In the genomic region with DNA sequence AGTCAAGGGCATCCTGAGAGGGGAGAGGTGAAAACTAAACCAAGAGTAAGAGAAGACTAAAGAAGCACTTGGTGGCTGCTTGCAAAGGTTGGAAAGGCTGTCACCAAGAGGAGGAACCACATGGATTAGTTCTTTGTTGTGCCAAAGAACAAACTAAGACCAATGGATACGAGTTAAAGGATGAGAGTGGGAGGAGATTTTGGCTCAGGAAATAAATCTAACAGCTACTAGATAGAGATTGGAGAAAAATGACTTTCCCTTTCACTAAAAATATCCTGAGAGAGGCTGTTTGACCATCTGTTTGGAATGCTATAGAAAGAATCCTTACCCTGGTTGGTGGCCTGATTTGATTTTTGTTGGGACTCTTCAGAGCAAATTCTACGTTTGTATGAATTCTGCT, we compare ENCODE assay signal across 17 cellular contexts. TPM values are rescaled to one million over a fixed set of nuclear protein-coding genes. Genes with fewer than 3 reads are reported as not detected.
A peak's percentile ranks its signal among the peaks of the same experiment; 100 is the strongest.
DNase-seq lines count a peak whose midpoint lies in the region; ATAC-seq and TF ChIP-seq lines count a peak whose summit lies in the region.
"Had no signal": no experiment of that assay in that cellular context is flagged by ENCODE, and none has a peak within 500 bp of the region (broad histone marks: within the 10 kb centered on the region; RNA-seq: fewer than 3 reads in every experiment).

No MANE protein-coding gene starts in this region.

- in situ Hi-C loops in transverse colon (cut with MboI; ENCODE audit: low pct_ligation_motif_present in 1 of 4, low pct_unique_long_range_greater_than_20kb in 1 of 4, low sequenced_read_pairs in 3 of 4) = no loop called here

- no peak overlapping the region for H3K9ac ChIP-seq in fibroblast of lung (ENCODE audit: insufficient read depth, low read length)
- no peak overlapping the region for H3K9ac ChIP-seq in colonic mucosa (ENCODE audit: low read depth in 2 of 2, low read length in 2 of 2)

- H3K4me1 ChIP-seq in fibroblast of lung (ENCODE audit: control insufficient read depth, extremely low read depth, insufficient read depth, low read length) (no peaks in the 10 kb centered on the region), transverse colon (peaks cover 0 to 19% (median 7%) of the 10 kb centered on the region in 4 donors), colonic mucosa (no peaks in the 10 kb centered on the region)

- H3K36me3 ChIP-seq in fibroblast of lung (ENCODE audit: control insufficient read depth, insufficient read depth, low read length) = no peaks in the 10 kb centered on the region
- H3K36me3 ChIP-seq in transverse colon = no peaks in the 10 kb centered on the region
- no peaks in the 10 kb centered on the region for H3K36me3 ChIP-seq in colonic mucosa

- H3K9me3 ChIP-seq in fibroblast of lung (ENCODE audit: control insufficient read depth, insufficient read depth, low read depth, low read length) (no peaks in the 10 kb centered on the region), transverse colon (no peaks in the 10 kb centered on the region), colonic mucosa (no peaks in the 10 kb centered on the region)

- H3K79me2 ChIP-seq in fibroblast of lung (ENCODE audit: control insufficient read depth, insufficient read depth, low read length) = no peaks in the 10 kb centered on the region

- intact Hi-C loops in transverse colon (cut with DNase I; ENCODE audit: low total_unique reads) = no loop called here
- intact Hi-C loops in colonic mucosa (cut with DNase I) = no loop called here

- TF ChIP-seq EP300 in transverse colon (IDR thresholded peaks at IDR 0.05; ENCODE audit: low read depth) = no peak

- H2AFZ ChIP-seq in fibroblast of lung (ENCODE audit: low read length) = no peak overlapping the region

- no peaks in the 10 kb centered on the region for H3K27me3 ChIP-seq in fibroblast of lung (ENCODE audit: control insufficient read depth, insufficient read depth, low read length)
- H3K27me3 ChIP-seq in transverse colon = no peaks in the 10 kb centered on the region
- H3K27me3 ChIP-seq in colonic mucosa = no peaks in the 10 kb centered on the region

- DNase-seq in NCI-H1694 (lab: John Stamatoyannopoulos, UW) = peak; percentile 28
- no peak for DNase-seq in NCI-H1694 treated with DMSO at 0.1 percent for 48 hours (lab: John Stamatoyannopoulos, UW)
- no peak for DNase-seq in fibroblast of lung (ENCODE audit: low read depth in 2 of 2)
- peak; percentile 57 for DNase-seq in myocyte (ENCODE audit: low read depth)
- no peak for DNase-seq in transverse colon
- no peak for DNase-seq in nucleus accumbens (lab: John Stamatoyannopoulos, UW)
- no peak for DNase-seq in colonic mucosa
- DNase-seq: CD8-positive, alpha-beta memory T cell; GOT3; MV-4-11; NCI-H2081 treated with DMSO at 0.1 percent for 48 hours; NCI-H226; NCI-H526 treated with DMSO at 0.1 percent for 48 hours had no signal

- H3K4me3 ChIP-seq in fibroblast of lung (replicated peaks in 1 of 4; ENCODE audit: control extremely low read depth in 1 of 4, insufficient read depth in 1 of 4, low read depth in 3 of 4, low read length in 4 of 4) (no peak overlapping the region), transverse colon (no peak overlapping the region), colonic mucosa (no peak overlapping the region)
- H3K4me3 ChIP-seq: K562 had no signal

- TF ChIP-seq CTCF in fibroblast of lung (conservative IDR thresholded peaks at IDR 0.05 in 1 of 2, IDR thresholded peaks at IDR 0.05 in 1 of 2; ENCODE audit: low read depth in 1 of 2, low read length in 2 of 2) (no peak), transverse colon (IDR thresholded peaks at IDR 0.05) (no peak), colonic mucosa (IDR thresholded peaks at IDR 0.05) (no peak)

- peak overlapping the region; percentile 2 for H3K4me2 ChIP-seq in fibroblast of lung (ENCODE audit: extremely low read depth, insufficient read depth, low read length)

- no peak for TF ChIP-seq POLR2A in transverse colon (IDR thresholded peaks at IDR 0.05)

- H3K27ac ChIP-seq in fibroblast of lung (ENCODE audit: insufficient read depth, low read length) (no peak overlapping the region), transverse colon (peak overlapping the region in 3 of 4 donors; percentile 14 to 20 (median 15)), colonic mucosa (no peak overlapping the region)
- H3K27ac ChIP-seq: 22Rv1 had no signal

- WGBS in transverse colon (ENCODE audit: low coverage in 1 of 2), 2 donors = 36 to 42% methylated on average over 2 of the region's 2 CpGs

- no peak for ATAC-seq in GM19328 (IDR thresholded peaks at IDR 0.05; ENCODE audit: unreplicated experiment)
- ATAC-seq: K562 had no signal

- no peaks in the 10 kb centered on the region for H4K20me1 ChIP-seq in fibroblast of lung (ENCODE audit: control insufficient read depth, extremely low read depth, insufficient read depth, low read length)

RNA-seq across cellular contexts. Expression of a gene that starts 54.9 kb away (rescaled TPM):
- total RNA-seq in fibroblast of lung (1.0 and 2.5 TPM in 2 replicates), myocyte (230 and 289 TPM in 2 replicates), transverse colon (10 to 100 TPM in 1 of 4 donors, 1 to 10 TPM in 1, not detected in 2; 4.8 to 10.2 TPM), colonic mucosa (1 to 10 TPM; 2.8 to 4.9 TPM)
- polyA plus RNA-seq in fibroblast of lung = 1.8 and 2.5 TPM in 2 replicates
- polyA plus RNA-seq in fibroblast of lung (2012) = 0.98 and 1.7 TPM in 2 replicates
- 0.35 and 3.7 TPM in 2 replicates for polyA minus RNA-seq in fibroblast of lung (ENCODE audit: low replicate concordance)
- polyA plus RNA-seq in myocyte (2012) = 60.4 TPM
- total RNA-seq: CD8-positive, alpha-beta memory T cell; K562; OCI-LY7 had no signal
- polyA plus RNA-seq: K562 had no signal

Comparison
In these comparisons a context has a peak if more than half of its experiments do, and no peak if none do; other contexts are left out.
1. DNase-seq: peak in NCI-H1694 (single experiment) and myocyte (single experiment); none in NCI-H1694 treated with DMSO at 0.1 percent for 48 hours (single experiment), fibroblast of lung (0 of 2), transverse colon (single experiment), nucleus accumbens (0 of 56) and colonic mucosa (single experiment).
2. H3K27ac ChIP-seq: peak in transverse colon (3 of 4); none in fibroblast of lung (single experiment) and colonic mucosa (single experiment).
3. RNA of a gene that starts 54.9 kb away (total RNA-seq): 230 to 289 TPM in myocyte; 2.8 to 4.9 TPM in colonic mucosa, 4.8 to 10.2 TPM in transverse colon and 1.0 to 2.5 TPM in fibroblast of lung; every median in the first group is over 10 times any median in the second.